Comparison of ENCODE assay signal across 1 cellular context in genomic region chr1:109894823-109895719, GRCh38.
TF ChIP-seq lines count a peak whose summit lies in the region.

No MANE protein-coding gene starts in this region.

TF ChIP-seq in GM12878, 131 proteins besides CTCF, POLR2A, EP300 and RAD21 (continued from another document):
- TF ChIP-seq RELB (IDR thresholded peaks at IDR 0.05; ENCODE audit: low read depth) (peak; percentile 77), RUNX3 (IDR thresholded peaks at IDR 0.05; ENCODE audit: low read length) (peak; percentile 42), ZNF274 (IDR thresholded peaks at IDR 0.05; ENCODE audit: insufficient read depth, insufficient read length) (no peak), NBN (IDR thresholded peaks at IDR 0.05) (peak; percentile 45; the same call in 1 of the 2 replicates), MTA2 (IDR thresholded peaks at IDR 0.05; ENCODE audit: low read depth) (peak; percentile 58; the same call in 1 of the 2 replicates), IKZF1 (conservative IDR thresholded peaks at IDR 0.05) (peak; percentile 88), PAX5 (IDR thresholded peaks at IDR 0.05; ENCODE audit: borderline replicate concordance, low read depth, low read length) (0 out of 2 replicates have a peak, but pooled peaks have one; percentile 8), USF2 (IDR thresholded peaks at IDR 0.05; ENCODE audit: borderline replicate concordance, low read depth, low read length) (no peak), ATF7 (IDR thresholded peaks at IDR 0.05; ENCODE audit: low read depth) (peak; percentile 39; the same call in 1 of the 2 replicates), IKZF2 (IDR thresholded peaks at IDR 0.05) (peak; percentile 82 to 88), BHLHE40 (IDR thresholded peaks at IDR 0.05; ENCODE audit: borderline replicate concordance in 1 of 2, low read depth in 2 of 2, low read length in 1 of 2) (no peak), NR2C2 (IDR thresholded peaks at IDR 0.05; ENCODE audit: borderline replicate concordance, control insufficient read depth, insufficient read length, low read depth) (no peak), CREM (IDR thresholded peaks at IDR 0.05; ENCODE audit: low read depth) (peak; percentile 35; the same call in 1 of the 2 replicates), EED (IDR thresholded peaks at IDR 0.05; ENCODE audit: low read depth) (peak; percentile 42; the same call in 1 of the 2 replicates), ZBTB11 (CRISPR knock-in tag; IDR thresholded peaks at IDR 0.05) (no peak), CBFB (IDR thresholded peaks at IDR 0.05; ENCODE audit: low read depth) (no peak), CUX1 (IDR thresholded peaks at IDR 0.05; ENCODE audit: insufficient replicate concordance, low read depth, low read length) (no peak), NR2F1 (conservative IDR thresholded peaks at IDR 0.05) (0 out of 2 replicates have a peak, but pooled peaks have one; percentile 31), RELA (IDR thresholded peaks at IDR 0.05; ENCODE audit: borderline replicate concordance, partially characterized antibody) (peak; percentile 24), SMC3 (IDR thresholded peaks at IDR 0.05; ENCODE audit: borderline replicate concordance, low read length) (no peak), MYC (IDR thresholded peaks at IDR 0.05; ENCODE audit: insufficient read depth, insufficient read length, insufficient replicate concordance, low read length, severe bottlenecking) (no peak), ZNF24 (IDR thresholded peaks at IDR 0.05) (no peak), FOXM1 (IDR thresholded peaks at IDR 0.05; ENCODE audit: low read depth, low read length) (no peak), MYB (IDR thresholded peaks at IDR 0.05; ENCODE audit: borderline replicate concordance, low read depth, low read length) (no peak), TAF1 (IDR thresholded peaks at IDR 0.05; ENCODE audit: borderline replicate concordance, low read depth, low read length) (no peak), SPI1 (IDR thresholded peaks at IDR 0.05; ENCODE audit: borderline replicate concordance, insufficient read depth, low read depth, low read length) (peak; percentile 51; the same call in 1 of the 2 replicates), DPF2 (IDR thresholded peaks at IDR 0.05) (peak; percentile 76)
